7 cellular contexts compared by ENCODE assay signal in the genomic region with DNA sequence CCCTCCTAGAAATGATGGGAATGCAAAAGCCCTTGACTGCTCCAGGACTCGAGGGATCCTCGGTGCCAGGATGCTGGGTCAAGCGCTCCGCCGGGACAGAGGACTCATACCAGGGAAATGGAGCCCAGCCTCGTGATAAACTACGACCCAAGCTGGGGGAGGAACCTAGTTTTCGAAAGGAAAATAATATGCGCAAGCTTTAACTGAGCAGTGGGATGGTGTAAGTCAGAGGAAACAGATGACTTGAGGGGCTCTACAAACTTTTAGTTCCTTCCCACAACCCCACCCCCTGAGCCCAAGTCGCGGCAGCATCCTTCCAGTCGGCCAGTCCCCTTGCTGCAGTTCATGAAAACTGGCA. TPM values are rescaled to one million over a fixed set of nuclear protein-coding genes. Genes with fewer than 3 reads are reported as not detected.
DNase-seq lines count a peak whose midpoint lies in the region; ATAC-seq and TF ChIP-seq lines count a peak whose summit lies in the region.

No MANE protein-coding gene starts in this region.

- peak overlapping the region; percentile 92 to 97 for H3K4me3 Mint-ChIP-seq in effector memory CD8-positive, alpha-beta T cell

- H3K27ac ChIP-seq in ovary = peak overlapping the region; percentile 31 to 85

- H3K27ac Mint-ChIP-seq in effector memory CD8-positive, alpha-beta T cell = peak overlapping the region; percentile 99

- peak; percentile 68 for DNase-seq in MV-4-11 (lab: John Stamatoyannopoulos, UW)
- DNase-seq in effector memory CD8-positive, alpha-beta T cell = no peak
- DNase-seq in ovary = peak in 1 of 5 donors; percentile 33
- no peak for DNase-seq in HuH-7.5 (ENCODE audit: low spot score)

- no peak for TF ChIP-seq CTCF in ovary (IDR thresholded peaks at IDR 0.05)

- no peak for TF ChIP-seq EP300 in ovary (IDR thresholded peaks at IDR 0.05)

- no peaks in the 10 kb centered on the region for H3K36me3 ChIP-seq in ovary

- TF ChIP-seq POLR2A in GM18505 (IDR thresholded peaks at IDR 0.05; ENCODE audit: borderline replicate concordance, extremely low read depth, insufficient read depth, insufficient read length) = no peak
- TF ChIP-seq POLR2A in ovary (IDR thresholded peaks at IDR 0.05) = no peak

- no peaks in the 10 kb centered on the region for H3K27me3 Mint-ChIP-seq in effector memory CD8-positive, alpha-beta T cell

- ATAC-seq in GM18505 (IDR thresholded peaks at IDR 0.05; ENCODE audit: unreplicated experiment) (peak; percentile 31), GM21717 (IDR thresholded peaks at IDR 0.05; ENCODE audit: unreplicated experiment) (peak; percentile 30), esophagus mucosa (no peak)
- peak; percentile 47 for ATAC-seq in effector memory CD8-positive, alpha-beta T cell (replicated peaks)

- no peaks in the 10 kb centered on the region for H3K9me3 Mint-ChIP-seq in effector memory CD8-positive, alpha-beta T cell

- WGBS in ovary, 3 donors = 0 to 1% (median 1%) methylated on average over 12 of the region's 12 CpGs

- no peaks in the 10 kb centered on the region for H3K27me3 ChIP-seq in ovary

- intact Hi-C loops in ovary (cut with DNase I) = loop anchor here in 1 of 4 donors (10.0 kb wide), 1 partner anchor 50 kb away; no protein-coding TSS in a partner anchor

- H3K4me1 ChIP-seq in ovary (ENCODE audit: insufficient read depth) = no peaks in the 10 kb centered on the region

- peaks cover 18 to 35% of the 10 kb centered on the region in 2 donors for H3K4me1 Mint-ChIP-seq in effector memory CD8-positive, alpha-beta T cell (ENCODE audit: low read depth in 2 of 2)

- H3K4me3 ChIP-seq in ovary = peak overlapping the region; percentile 95

- H3K9me3 ChIP-seq in ovary = no peaks in the 10 kb centered on the region

- H3K36me3 Mint-ChIP-seq in effector memory CD8-positive, alpha-beta T cell (ENCODE audit: insufficient read depth) = peaks cover 39% of the 10 kb centered on the region

RNA-seq across cellular contexts. Expression of gene SUPT16H, which starts 0.7 kb away (rescaled TPM):
- total RNA-seq in ovary (10 to 100 TPM; 41.3 to 75.3 (median 64.2) TPM), esophagus mucosa (40.3 TPM)
- 10 to 100 TPM; 58.7 to 75.6 TPM for polyA plus RNA-seq in ovary
